In the genomic region with DNA sequence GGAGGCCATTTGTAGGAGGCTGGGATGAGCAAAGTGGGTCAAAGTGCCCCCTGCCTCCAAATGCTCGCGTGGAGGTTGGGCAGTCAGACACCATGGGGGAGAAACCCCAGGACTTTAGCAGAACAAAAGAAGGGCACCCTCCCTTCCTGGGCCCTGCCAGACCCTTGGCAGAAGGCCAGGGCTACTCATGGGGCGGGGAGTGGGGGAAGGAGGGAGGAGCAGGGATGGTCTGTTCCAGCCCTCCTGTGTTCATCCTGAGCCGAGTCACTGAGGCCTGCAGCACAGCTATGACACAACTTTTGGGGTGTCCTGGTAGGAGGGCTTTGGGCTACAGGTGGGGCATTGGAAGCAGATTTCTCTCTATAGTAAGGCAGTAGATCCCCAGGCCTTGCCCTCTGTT, we compare ENCODE assay signal across 15 cellular contexts. TPM values are rescaled to one million over a fixed set of nuclear protein-coding genes. Genes with fewer than 3 reads are reported as not detected.
DNase-seq lines count a peak whose midpoint lies in the region; ATAC-seq and TF ChIP-seq lines count a peak whose summit lies in the region.
"Not testable (repeated sequence)": the region's sequence is repeated elsewhere in the genome, so short reads cannot be mapped to it uniquely, and the experiment has no call there.
"Had no signal": no experiment of that assay in that cellular context is flagged by ENCODE, and none has a peak within 500 bp of the region (broad histone marks: within the 10 kb centered on the region; RNA-seq: fewer than 3 reads in every experiment).

No MANE protein-coding gene starts in this region.

- intact Hi-C loops in colonic mucosa (cut with DNase I); Right ventricle myocardium superior (cut with DNase I); left colon (cut with DNase I, micrococcal nuclease); lower lobe of right lung (cut with DNase I); thyroid gland (cut with DNase I): not testable (repeated sequence)

- H3K27ac ChIP-seq in colonic mucosa, lower lobe of right lung, thyroid gland: not testable (repeated sequence)

- not testable (repeated sequence) for H3K27me3 ChIP-seq in MG63; colonic mucosa; lower lobe of right lung (ENCODE audit: low read depth); thyroid gland

- not testable (repeated sequence) for H3K9me3 ChIP-seq in MG63, colonic mucosa, lower lobe of right lung, thyroid gland

- not testable (repeated sequence) for H3K4me1 ChIP-seq in colonic mucosa, lower lobe of right lung, thyroid gland

- DNase-seq in MG63 (peak; percentile 2), colonic mucosa (peak; percentile 41), left colon (peak in 1 of 2 donors; percentile 50), lower lobe of right lung (peak; percentile 39), thyroid gland (peak; percentile 33 to 36)
- not testable (repeated sequence) for DNase-seq in Right ventricle myocardium superior; omental fat pad (ENCODE audit: low spot score)

- not testable (repeated sequence) for TF ChIP-seq POLR2A in thyroid gland (IDR thresholded peaks at IDR 0.05)

- TF ChIP-seq CTCF in colonic mucosa (IDR thresholded peaks at IDR 0.05); lower lobe of right lung (IDR thresholded peaks at IDR 0.05); omental fat pad (IDR thresholded peaks at IDR 0.05); thyroid gland (IDR thresholded peaks at IDR 0.05): not testable (repeated sequence)

- ATAC-seq in Right ventricle myocardium superior (ENCODE audit: poor library complexity) (peak; percentile 7), left colon (peak; percentile 65), omental fat pad (ENCODE audit: low FRiP score) (peak; percentile 32)
- not testable (repeated sequence) for ATAC-seq in lower lobe of right lung

- not testable (repeated sequence) for H3K4me3 ChIP-seq in MG63; colonic mucosa; lower lobe of right lung; thyroid gland (replicated peaks in 1 of 3)

- no CpG with 5 or more reads among the region's 4 CpGs for WGBS in thyroid gland, 2 donors

- not testable (repeated sequence) for H3K9ac ChIP-seq in colonic mucosa (ENCODE audit: low read depth in 2 of 2, low read length in 2 of 2)

- not testable (repeated sequence) for H3K36me3 ChIP-seq in MG63, colonic mucosa, lower lobe of right lung, thyroid gland

RNA-seq across cellular contexts. Expression of a gene that starts 24.9 kb away (rescaled TPM):
- total RNA-seq in MG63 (2014; rRNA removed; shearing (Covaris generic); ENCODE audit: low replicate concordance): 0.26 TPM in 1 of 2 replicates, not detected in the other
- 1 to 10 TPM; 2.6 to 5.2 TPM for total RNA-seq in colonic mucosa
- total RNA-seq in Right ventricle myocardium superior: not detected
- total RNA-seq in left colon: 10 to 100 TPM in 1 of 2 donors, 1 to 10 TPM in 1; 8.3 to 10.6 TPM
- 1.9 TPM for total RNA-seq in lower lobe of right lung
- 1 to 10 TPM in 1 of 4 donors, under 1 TPM in 1, not detected in 2; 0.28 to 5.8 TPM for total RNA-seq in omental fat pad
- not detected for total RNA-seq in thyroid gland
- total RNA-seq: A172; B cell; CD4-positive, alpha-beta T cell; CD8-positive, alpha-beta memory T cell; GM12878; GM23248; H1 had no signal

RNA-seq across cellular contexts. Expression of a gene that starts 56.3 kb away (rescaled TPM):
- total RNA-seq in MG63 (2014; rRNA removed; shearing (Covaris generic); ENCODE audit: low replicate concordance): 4.6 TPM in 1 of 2 replicates, not detected in the other
- total RNA-seq in colonic mucosa (not detected), Right ventricle myocardium superior (not detected), left colon (not detected), lower lobe of right lung (not detected), omental fat pad (not detected), thyroid gland (not detected)
- total RNA-seq: A172; B cell; CD4-positive, alpha-beta T cell; CD8-positive, alpha-beta memory T cell; GM12878; GM23248; H1; H7 had no signal
